Comparison of ENCODE assay signal across 38 cellular contexts in the genomic region with DNA sequence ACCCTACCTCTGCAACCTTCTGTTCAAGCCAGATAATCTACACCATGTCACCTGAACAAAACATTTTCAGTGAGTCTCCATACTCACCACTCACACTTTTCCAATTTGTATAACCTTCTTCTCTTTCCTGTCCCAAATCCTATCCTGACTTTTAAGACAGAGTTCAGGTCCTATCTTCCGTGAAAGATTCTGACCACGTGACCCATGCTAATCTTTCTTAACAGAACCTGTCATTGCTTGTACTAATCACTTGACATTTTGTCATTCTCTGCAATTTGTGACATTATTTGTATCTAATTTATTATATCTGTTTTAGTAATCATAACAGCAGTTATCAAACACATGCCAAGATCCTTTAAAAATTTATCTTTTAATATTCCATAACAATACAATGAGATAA.
"Had no signal": no experiment of that assay in that cellular context is flagged by ENCODE, and none has a peak within 500 bp of the region (broad histone marks: within the 10 kb centered on the region; RNA-seq: fewer than 3 reads in every experiment).

No MANE protein-coding gene starts in this region.

- DNase-seq: activated CD4-positive, alpha-beta memory T cell treated with anti-CD3 and anti-CD28 coated beads, Interleukin-2, amount 10 ng/mL, durations not matched to agents 7 days and 5 days; activated CD4-positive, alpha-beta T cell treated with anti-CD3 and anti-CD28 coated beads for 1 hour; activated CD4-positive, alpha-beta T cell treated with anti-CD3 and anti-CD28 coated beads for 36 hours; activated CD4-positive, alpha-beta T cell treated with anti-CD3 and anti-CD28 coated beads for 48 hours; activated CD4-positive, alpha-beta T cell treated with anti-CD3 and anti-CD28 coated beads, Interleukin-2, amount 10 ng/mL, durations not matched to agents 7 days and 5 days; activated CD4-positive, alpha-beta T cell treated with anti-CD3 and anti-CD28 coated beads, Interleukin-2, amount 50 U/mL, for 48 hours; activated CD4-positive, CD25-positive, alpha-beta regulatory T cell; activated CD8-positive, alpha-beta memory T cell treated with anti-CD3 and anti-CD28 coated beads for 24 hours; activated CD8-positive, alpha-beta memory T cell treated with anti-CD3 and anti-CD28 coated beads, Interleukin-2, amount 10 ng/mL, durations not matched to agents 7 days and 5 days; activated CD8-positive, alpha-beta memory T cell treated with anti-CD3 and anti-CD28 coated beads, Interleukin-2, amount 50 U/mL, for 48 hours; activated CD8-positive, alpha-beta T cell treated with anti-CD3 and anti-CD28 coated beads, Interleukin-2, amount 10 ng/mL, durations not matched to agents 7 days and 5 days; activated effector memory CD4-positive, alpha-beta T cell treated with Interleukin-2 at 50 U/mL for 16 hours; activated gamma-delta T cell; activated naive CD4-positive, alpha-beta T cell treated with anti-CD3 and anti-CD28 coated beads, Interleukin-2, amount 10 ng/mL, durations not matched to agents 7 days and 5 days; activated naive CD4-positive, alpha-beta T cell treated with Interleukin-2 at 50 U/mL for 16 hours; activated naive CD8-positive, alpha-beta T cell treated with anti-CD3 and anti-CD28 coated beads, Interleukin-2, amount 10 ng/mL, durations not matched to agents 7 days and 5 days; activated naive CD8-positive, alpha-beta T cell treated with anti-CD3 and anti-CD28 coated beads, Interleukin-2, amount 50 U/mL, for 24 hours; activated T-cell treated with anti-CD3 and anti-CD28 coated beads, Interleukin-2, amount 50 U/mL, for 24 hours; activated T-cell treated with anti-CD3 and anti-CD28 coated beads, Interleukin-2, amount 50 U/mL, for 48 hours; amygdala; anterior cingulate cortex; caudate nucleus; cerebellar nuclear complex; T-helper 2 cell; T-helper 9 cell; WERI-Rb-1 had no signal

- H3K36me3 Mint-ChIP-seq: activated CD8-positive, alpha-beta memory T cell treated with anti-CD3 and anti-CD28 coated beads, Interleukin-2, amount 10 ng/mL, durations not matched to agents 7 days and 5 days; activated naive CD4-positive, alpha-beta T cell treated with anti-CD3 and anti-CD28 coated beads, Interleukin-2, amount 10 ng/mL, durations not matched to agents 7 days and 5 days; activated naive CD4-positive, alpha-beta T cell treated with anti-CD3 and anti-CD28 coated beads, Interleukin-2, amount 50 U/mL, for 24 hours; activated naive CD8-positive, alpha-beta T cell; activated naive CD8-positive, alpha-beta T cell treated with anti-CD3 and anti-CD28 coated beads, Interleukin-2, amount 10 ng/mL, durations not matched to agents 7 days and 5 days; brain; WTC11 had no signal

- H3K27me3 Mint-ChIP-seq: activated naive CD4-positive, alpha-beta T cell treated with anti-CD3 and anti-CD28 coated beads, Interleukin-2, amount 10 ng/mL, durations not matched to agents 7 days and 5 days; activated naive CD8-positive, alpha-beta T cell treated with anti-CD3 and anti-CD28 coated beads, Interleukin-2, amount 10 ng/mL, durations not matched to agents 7 days and 5 days; activated naive CD8-positive, alpha-beta T cell treated with anti-CD3 and anti-CD28 coated beads, Interleukin-2, amount 50 U/mL, for 24 hours; brain had no signal

- H3K27me3 ChIP-seq: ascending aorta, cardiac muscle cell had no signal

- H3K36me3 ChIP-seq: ascending aorta, cardiac muscle cell, WERI-Rb-1 had no signal

- H3K4me3 ChIP-seq: ascending aorta, cardiac muscle cell had no signal

- H3K9me3 ChIP-seq: ascending aorta had no signal

- H3K27ac Mint-ChIP-seq: activated CD4-positive, alpha-beta memory T cell treated with anti-CD3 and anti-CD28 coated beads, Interleukin-2, amount 10 ng/mL, durations not matched to agents 7 days and 5 days; activated CD4-positive, alpha-beta T cell treated with anti-CD3 and anti-CD28 coated beads for 36 hours; activated CD4-positive, alpha-beta T cell treated with anti-CD3 and anti-CD28 coated beads, Interleukin-2, amount 10 ng/mL, durations not matched to agents 7 days and 5 days; activated CD8-positive, alpha-beta memory T cell treated with anti-CD3 and anti-CD28 coated beads, Interleukin-2, amount 10 ng/mL, durations not matched to agents 7 days and 5 days; activated CD8-positive, alpha-beta T cell treated with anti-CD3 and anti-CD28 coated beads, Interleukin-2, amount 10 ng/mL, durations not matched to agents 7 days and 5 days; activated naive CD4-positive, alpha-beta T cell treated with anti-CD3 and anti-CD28 coated beads, Interleukin-2, amount 10 ng/mL, durations not matched to agents 7 days and 5 days; activated naive CD4-positive, alpha-beta T cell treated with anti-CD3 and anti-CD28 coated beads, Interleukin-2, amount 50 U/mL, for 24 hours; activated naive CD8-positive, alpha-beta T cell; activated naive CD8-positive, alpha-beta T cell treated with anti-CD3 and anti-CD28 coated beads, Interleukin-2, amount 10 ng/mL, durations not matched to agents 7 days and 5 days; activated naive CD8-positive, alpha-beta T cell treated with anti-CD3 and anti-CD28 coated beads, Interleukin-2, amount 50 U/mL, for 24 hours; activated T-cell treated with anti-CD3 and anti-CD28 coated beads, Interleukin-2, amount 50 U/mL, for 24 hours; activated T-helper 2 cell treated with anti-CD3 and anti-CD28 coated beads, Interferon-gamma antibody, Interleukin-2, Interleukin-4, amounts not matched to agents 10 μg/mL and 5 μg/mL and 100 μg/mL, durations not matched to agents 14 hours and 24 hours and 36 hours; brain; T-helper 1 cell treated with Interleukin-12 subunit alpha and Interleukin-12 subunit beta and Interleukin-4 antibody, amounts not matched to agents 30 μg/mL and 1 μg/mL, for 36 hours; T-helper 2 cell treated with Interferon-gamma antibody and Interleukin-4, amounts not matched to agents 5 μg/mL and 100 μg/mL, for 36 hours; WTC11 had no signal

- FAIRE-seq: bronchial epithelial cell had no signal

- H3K9me3 Mint-ChIP-seq: activated CD4-positive, alpha-beta memory T cell treated with anti-CD3 and anti-CD28 coated beads, Interleukin-2, amount 10 ng/mL, durations not matched to agents 7 days and 5 days; activated CD4-positive, alpha-beta T cell treated with anti-CD3 and anti-CD28 coated beads, Interleukin-2, amount 10 ng/mL, durations not matched to agents 7 days and 5 days; activated naive CD4-positive, alpha-beta T cell treated with anti-CD3 and anti-CD28 coated beads, Interleukin-2, amount 10 ng/mL, durations not matched to agents 7 days and 5 days; activated naive CD4-positive, alpha-beta T cell treated with anti-CD3 and anti-CD28 coated beads, Interleukin-2, amount 50 U/mL, for 24 hours; activated naive CD8-positive, alpha-beta T cell treated with anti-CD3 and anti-CD28 coated beads, Interleukin-2, amount 10 ng/mL, durations not matched to agents 7 days and 5 days; activated naive CD8-positive, alpha-beta T cell treated with anti-CD3 and anti-CD28 coated beads, Interleukin-2, amount 50 U/mL, for 24 hours; activated T-cell treated with anti-CD3 and anti-CD28 coated beads, Interleukin-2, amount 50 U/mL, for 24 hours; activated T-helper 2 cell treated with anti-CD3 and anti-CD28 coated beads, Interferon-gamma antibody, Interleukin-2, Interleukin-4, amounts not matched to agents 10 μg/mL and 5 μg/mL and 100 μg/mL, durations not matched to agents 14 hours and 24 hours and 36 hours; brain; T-helper 1 cell treated with Interleukin-12 subunit alpha and Interleukin-12 subunit beta and Interleukin-4 antibody, amounts not matched to agents 30 μg/mL and 1 μg/mL, for 36 hours; T-helper 2 cell treated with Interferon-gamma antibody and Interleukin-4, amounts not matched to agents 5 μg/mL and 100 μg/mL, for 36 hours; WTC11 had no signal

- H3K4me3 Mint-ChIP-seq: activated CD4-positive, alpha-beta memory T cell treated with anti-CD3 and anti-CD28 coated beads, Interleukin-2, amount 10 ng/mL, durations not matched to agents 7 days and 5 days; activated CD4-positive, alpha-beta T cell treated with anti-CD3 and anti-CD28 coated beads for 36 hours; activated CD4-positive, alpha-beta T cell treated with anti-CD3 and anti-CD28 coated beads, Interleukin-2, amount 10 ng/mL, durations not matched to agents 7 days and 5 days; activated CD8-positive, alpha-beta memory T cell treated with anti-CD3 and anti-CD28 coated beads, Interleukin-2, amount 10 ng/mL, durations not matched to agents 7 days and 5 days; activated CD8-positive, alpha-beta T cell treated with anti-CD3 and anti-CD28 coated beads, Interleukin-2, amount 10 ng/mL, durations not matched to agents 7 days and 5 days; activated naive CD4-positive, alpha-beta T cell treated with anti-CD3 and anti-CD28 coated beads, Interleukin-2, amount 10 ng/mL, durations not matched to agents 7 days and 5 days; activated naive CD4-positive, alpha-beta T cell treated with anti-CD3 and anti-CD28 coated beads, Interleukin-2, amount 50 U/mL, for 24 hours; activated naive CD8-positive, alpha-beta T cell; activated naive CD8-positive, alpha-beta T cell treated with anti-CD3 and anti-CD28 coated beads, Interleukin-2, amount 10 ng/mL, durations not matched to agents 7 days and 5 days; activated naive CD8-positive, alpha-beta T cell treated with anti-CD3 and anti-CD28 coated beads, Interleukin-2, amount 50 U/mL, for 24 hours; activated T-cell treated with anti-CD3 and anti-CD28 coated beads, Interleukin-2, amount 50 U/mL, for 24 hours; brain; central memory CD8-positive, alpha-beta T cell; T-helper 1 cell treated with Interleukin-12 subunit alpha and Interleukin-12 subunit beta and Interleukin-4 antibody, amounts not matched to agents 30 μg/mL and 1 μg/mL, for 36 hours; T-helper 2 cell treated with Interferon-gamma antibody and Interleukin-4, amounts not matched to agents 5 μg/mL and 100 μg/mL, for 36 hours; WTC11 had no signal

- H3K27ac ChIP-seq: ascending aorta, cardiac muscle cell, WERI-Rb-1 had no signal

- H3K4me1 ChIP-seq: ascending aorta had no signal

- H3K4me1 Mint-ChIP-seq: activated CD4-positive, alpha-beta memory T cell treated with anti-CD3 and anti-CD28 coated beads, Interleukin-2, amount 10 ng/mL, durations not matched to agents 7 days and 5 days; activated CD4-positive, alpha-beta T cell treated with anti-CD3 and anti-CD28 coated beads for 36 hours; activated CD4-positive, alpha-beta T cell treated with anti-CD3 and anti-CD28 coated beads, Interleukin-2, amount 10 ng/mL, durations not matched to agents 7 days and 5 days; activated CD8-positive, alpha-beta memory T cell treated with anti-CD3 and anti-CD28 coated beads, Interleukin-2, amount 10 ng/mL, durations not matched to agents 7 days and 5 days; activated naive CD4-positive, alpha-beta T cell treated with anti-CD3 and anti-CD28 coated beads, Interleukin-2, amount 10 ng/mL, durations not matched to agents 7 days and 5 days; activated naive CD4-positive, alpha-beta T cell treated with anti-CD3 and anti-CD28 coated beads, Interleukin-2, amount 50 U/mL, for 24 hours; activated naive CD8-positive, alpha-beta T cell treated with anti-CD3 and anti-CD28 coated beads, Interleukin-2, amount 10 ng/mL, durations not matched to agents 7 days and 5 days; activated naive CD8-positive, alpha-beta T cell treated with anti-CD3 and anti-CD28 coated beads, Interleukin-2, amount 50 U/mL, for 24 hours; central memory CD8-positive, alpha-beta T cell had no signal

- ATAC-seq: activated CD4-positive, alpha-beta T cell treated with anti-CD3 and anti-CD28 coated beads for 36 hours; activated CD4-positive, CD25-positive, alpha-beta regulatory T cell treated with anti-CD3 and anti-CD28 coated beads, Interleukin-2, amount 50 U/mL, for 24 hours; activated CD8-positive, alpha-beta memory T cell treated with anti-CD3 and anti-CD28 coated beads, Interleukin-2, amount 10 ng/mL, durations not matched to agents 7 days and 5 days; activated CD8-positive, alpha-beta T cell treated with anti-CD3 and anti-CD28 coated beads, Interleukin-2, amount 10 ng/mL, durations not matched to agents 7 days and 5 days; activated naive CD8-positive, alpha-beta T cell treated with anti-CD3 and anti-CD28 coated beads, Interleukin-2, amount 50 U/mL, for 24 hours; WTC11 had no signal
